In genomic region chr6:138527376-138528092, GRCh38 we compare ENCODE assay signal across 16 cellular contexts. TPM values are rescaled to one million over a fixed set of nuclear protein-coding genes. Genes with fewer than 3 reads are reported as not detected.
DNase-seq lines count a peak whose midpoint lies in the region; ATAC-seq lines count a peak whose summit lies in the region.
"Had no signal": no experiment of that assay in that cellular context is flagged by ENCODE, and none has a peak within 500 bp of the region (broad histone marks: within the 10 kb centered on the region; RNA-seq: fewer than 3 reads in every experiment).

No MANE protein-coding gene starts in this region.

- H3K9ac ChIP-seq in Karpas-422 (ENCODE audit: low read length) (no peak overlapping the region), rectal smooth muscle tissue (ENCODE audit: low read length) (no peak overlapping the region)

- no peaks in the 10 kb centered on the region for H3K79me2 ChIP-seq in Karpas-422 (ENCODE audit: low read length)

- peaks cover 12% of the 10 kb centered on the region for H3K4me1 ChIP-seq in Karpas-422 (ENCODE audit: low read length)
- no peaks in the 10 kb centered on the region for H3K4me1 ChIP-seq in rectal smooth muscle tissue (ENCODE audit: control insufficient read depth, insufficient read depth, low read length)
- H3K4me1 ChIP-seq: testis had no signal

- H3K36me3 ChIP-seq in Karpas-422 (ENCODE audit: insufficient read depth, low read length), result no peaks in the 10 kb centered on the region
- no peaks in the 10 kb centered on the region for H3K36me3 ChIP-seq in rectal smooth muscle tissue (ENCODE audit: control insufficient read depth, insufficient read depth, low read length)
- H3K36me3 ChIP-seq: cardiac muscle cell had no signal

- no peaks in the 10 kb centered on the region for H3K9me3 ChIP-seq in Karpas-422 (ENCODE audit: low read length)
- H3K9me3 ChIP-seq: testis had no signal

- H3K27me3 ChIP-seq in Karpas-422 (ENCODE audit: low read length), result no peaks in the 10 kb centered on the region
- no peaks in the 10 kb centered on the region for H3K27me3 ChIP-seq in rectal smooth muscle tissue (ENCODE audit: control insufficient read depth, insufficient read depth, low read length)
- H3K27me3 ChIP-seq: cardiac muscle cell, testis had no signal

- H2AFZ ChIP-seq in Karpas-422 (ENCODE audit: low read length), result no peak overlapping the region

- no peaks in the 10 kb centered on the region for H4K20me1 ChIP-seq in Karpas-422 (ENCODE audit: insufficient read depth, low read depth, low read length)

- H3K9me2 ChIP-seq in Karpas-422 (replicated peaks; ENCODE audit: insufficient read depth, low read length), result no peaks in the 10 kb centered on the region

- peak; percentile 21 for ATAC-seq in left lobe of liver
- no peak for ATAC-seq in HG03565 (IDR thresholded peaks at IDR 0.05; ENCODE audit: unreplicated experiment)

- H3K4me3 ChIP-seq in Karpas-422 (ENCODE audit: low read length), result no peak overlapping the region
- H3K4me3 ChIP-seq in rectal smooth muscle tissue (ENCODE audit: low read length), result no peak overlapping the region
- H3K4me3 ChIP-seq: cardiac muscle cell, SK-N-MC, testis had no signal

- DNase-seq in Karpas-422 (no peak), ecto neural progenitor cell (ENCODE audit: low spot score) (peak; percentile 47), left lobe of liver (ENCODE audit: low spot score) (no peak), NCI-H524 (lab: John Stamatoyannopoulos, UW) (no peak)
- DNase-seq in activated CD8-positive, alpha-beta memory T cell treated with anti-CD3 and anti-CD28 coated beads for 24 hours, result no peak
- DNase-seq in stimulated activated CD4-positive, alpha-beta T cell treated with anti-CD3 and anti-CD28 coated beads, Interleukin-1b, Interleukin-23, amount 100 ng/mL, for 48 hours, result no peak
- DNase-seq: activated CD4-positive, alpha-beta T cell treated with anti-CD3 and anti-CD28 coated beads, Interleukin-2, amount 10 ng/mL, durations not matched to agents 7 days and 5 days; activated T-cell treated with anti-CD3 and anti-CD28 coated beads, Interleukin-2, amount 50 U/mL, for 1 hour; GF-D8; NCI-H1930; stimulated activated CD4-positive, alpha-beta T cell treated with anti-CD3 and anti-CD28 coated beads, Interleukin-4, amount 100 ng/mL, for 4 hours; testis had no signal

- H3K27ac ChIP-seq in Karpas-422 (ENCODE audit: low read length) (no peak overlapping the region), rectal smooth muscle tissue (ENCODE audit: low read depth, low read length) (peak overlapping the region; percentile 5)
- H3K27ac ChIP-seq: cardiac muscle cell, SK-N-MC, testis had no signal

- peak overlapping the region; percentile 33 for H3K4me2 ChIP-seq in Karpas-422 (ENCODE audit: low read depth, low read length, poor library complexity, severe bottlenecking)

RNA-seq across cellular contexts. Expression of gene NHSL1, which starts 28.2 kb away (rescaled TPM):
- total RNA-seq in Karpas-422 (2014; rRNA removed; shearing (Covaris generic); ENCODE audit: low replicate concordance), result 2.6 and 3.8 TPM in 2 replicates
- total RNA-seq in left lobe of liver, result 59.8 TPM

Comparison
In these comparisons a context has a peak if more than half of its experiments do, and no peak if none do; other contexts are left out.
1. RNA of gene NHSL1, which starts 28.2 kb away (total RNA-seq): 59.8 TPM in left lobe of liver (single experiment); 2.6 to 3.8 TPM in Karpas-422; every median in the first group is over 10 times any median in the second.